9 cellular contexts compared by ENCODE assay signal in the genomic region with DNA sequence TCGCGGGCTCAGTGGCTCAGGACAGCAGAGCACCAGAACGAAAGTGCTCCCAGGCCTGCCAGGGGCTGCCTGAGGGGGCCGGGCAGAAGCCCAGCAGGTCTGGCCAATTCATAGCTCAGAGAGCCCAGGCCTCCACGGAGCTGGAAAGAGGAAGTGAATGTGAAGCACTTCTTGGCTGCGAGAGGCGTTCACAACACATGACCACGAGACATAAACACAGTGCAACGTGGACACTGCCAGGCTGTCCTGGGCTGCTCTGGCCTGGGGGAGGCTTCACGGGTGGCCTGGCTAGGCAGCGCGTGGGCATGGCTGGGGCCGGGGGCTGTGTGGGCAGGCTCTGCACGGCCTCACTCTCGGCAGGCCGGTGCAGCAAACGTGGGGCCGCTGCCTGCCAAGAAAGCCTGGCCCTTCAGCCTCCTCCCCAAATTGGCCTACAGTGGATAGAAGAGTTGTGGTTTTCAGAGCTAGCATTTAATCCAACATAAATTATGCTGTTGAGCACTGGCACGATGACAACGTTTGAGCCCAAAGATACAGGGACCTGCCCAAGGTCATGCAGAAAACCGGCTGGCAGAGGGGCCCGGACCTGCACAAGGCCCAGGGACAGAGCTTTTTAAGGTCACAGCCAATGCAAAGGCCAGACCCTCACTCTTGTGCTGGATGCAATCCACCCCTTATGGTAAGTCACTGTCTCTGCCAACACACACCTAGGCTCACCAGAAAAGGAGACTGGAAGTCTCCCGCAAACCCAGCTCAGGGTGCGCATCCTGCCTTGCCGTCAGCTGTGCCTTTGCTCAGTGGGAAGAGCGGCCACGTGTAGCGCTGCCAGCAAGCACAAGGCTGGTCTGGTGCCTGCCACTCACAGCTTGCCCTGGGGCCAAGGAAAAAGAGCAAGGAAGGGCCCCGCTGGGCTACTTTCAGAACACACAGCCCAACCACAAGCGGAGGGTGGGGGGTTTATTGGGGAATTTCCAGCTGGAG. TPM values are rescaled to one million over a fixed set of nuclear protein-coding genes. Genes with fewer than 3 reads are reported as not detected.
A peak's percentile ranks its signal among the peaks of the same experiment; 100 is the strongest.
DNase-seq lines count a peak whose midpoint lies in the region; ATAC-seq and TF ChIP-seq lines count a peak whose summit lies in the region.
"Had no signal": no experiment of that assay in that cellular context is flagged by ENCODE, and none has a peak within 500 bp of the region (broad histone marks: within the 10 kb centered on the region; RNA-seq: fewer than 3 reads in every experiment).

No MANE protein-coding gene starts in this region.

- 0 out of 2 replicates have a peak overlapping the region, but pooled peaks have one; percentile 16 for H3K4me3 ChIP-seq in ACC112 (ENCODE audit: low read depth, low read length)
- peak overlapping the region; percentile 5 to 23 for H3K4me3 ChIP-seq in ascending aorta
- H3K4me3 ChIP-seq in testis: no peak overlapping the region

- intact Hi-C loops in ascending aorta (cut with DNase I) (no loop called here), testis (cut with DNase I; ENCODE audit: low total_unique reads) (no loop called here)

- peak; percentile 73 for ATAC-seq in GM19324 (IDR thresholded peaks at IDR 0.05; ENCODE audit: low FRiP score, unreplicated experiment)
- peak; percentile 81 for ATAC-seq in HG03196 (IDR thresholded peaks at IDR 0.05; ENCODE audit: unreplicated experiment)

- H3K27me3 ChIP-seq in ACC112 (ENCODE audit: insufficient read depth, low read length) (no peaks in the 10 kb centered on the region), ascending aorta (no peaks in the 10 kb centered on the region), testis (no peaks in the 10 kb centered on the region)

- H3K27ac ChIP-seq in ACC112 (ENCODE audit: low read depth, low read length) (no peak overlapping the region), ascending aorta (peak overlapping the region; percentile 67 to 82), testis (peak overlapping the region; percentile 82 to 83)

- no peak overlapping the region for H2AFZ ChIP-seq in ACC112 (ENCODE audit: low read length, unreplicated experiment)

- WGBS in testis, 2 donors: 39 to 42% methylated on average over 16 to 30 of the region's 30 CpGs

- H3K4me1 ChIP-seq in ACC112 (ENCODE audit: control insufficient read depth, insufficient read depth, low read length, unreplicated experiment) (peaks cover 7% of the 10 kb centered on the region), ascending aorta (peaks cover 7 to 18% of the 10 kb centered on the region in 2 donors), testis (peaks cover 54% of the 10 kb centered on the region)

- H3K36me3 ChIP-seq in ACC112 (ENCODE audit: insufficient read depth, low read length) (no peaks in the 10 kb centered on the region), ascending aorta (peaks cover 0 to 4% of the 10 kb centered on the region in 2 donors), testis (ENCODE audit: low read depth, missing control alignments) (no peaks in the 10 kb centered on the region)

- H3K79me2 ChIP-seq in ACC112 (ENCODE audit: control insufficient read depth, insufficient read depth, low read length, unreplicated experiment): no peaks in the 10 kb centered on the region

- peak; percentile 74 to 85 for DNase-seq in ascending aorta (ENCODE audit: low spot score in 2 of 2)
- peak; percentile 30 for DNase-seq in kidney tubule cell (ENCODE audit: low spot score)
- peak; percentile 90 for DNase-seq in testis
- DNase-seq in activated CD4-positive, alpha-beta T cell treated with anti-CD3 and anti-CD28 coated beads, Interleukin-2, amount 50 U/mL, for 48 hours: no peak
- no peak for DNase-seq in stimulated activated CD4-positive, alpha-beta T cell treated with anti-CD3 and anti-CD28 coated beads, Interleukin-4, amount 100 ng/mL, for 24 hours
- DNase-seq: DND-41 had no signal

- H3K9me3 ChIP-seq in ascending aorta (no peaks in the 10 kb centered on the region), testis (no peaks in the 10 kb centered on the region)

- TF ChIP-seq CTCF in ascending aorta (IDR thresholded peaks at IDR 0.05) (no peak), testis (IDR thresholded peaks at IDR 0.05) (no peak)

- TF ChIP-seq POLR2A in testis (IDR thresholded peaks at IDR 0.05): no peak

RNA-seq across cellular contexts. Expression of a gene that starts 8.6 kb away (rescaled TPM):
- total RNA-seq in ascending aorta (193 TPM), testis (100 to 1,000 TPM; 185 to 322 TPM)
- polyA plus RNA-seq in testis (ENCODE audit: insufficient read depth, low read depth, low replicate concordance): 72.3 TPM

RNA-seq across cellular contexts. Expression of a gene that starts 25.5 kb away (rescaled TPM):
- total RNA-seq in ascending aorta (not detected), testis (under 1 TPM; 0.37 to 0.87 TPM)
- 0.78 TPM for polyA plus RNA-seq in testis (ENCODE audit: insufficient read depth, low read depth, low replicate concordance)

RNA-seq across cellular contexts. Expression of a gene that starts 58.7 kb away (rescaled TPM):
- total RNA-seq in ascending aorta (42.4 TPM), testis (10 to 100 TPM; 58.1 to 68.2 TPM)
- 74.2 TPM for polyA plus RNA-seq in testis (ENCODE audit: insufficient read depth, low read depth, low replicate concordance)

Comparison
In these comparisons a context has a peak if more than half of its experiments do, and no peak if none do; other contexts are left out.
1. H3K4me3 ChIP-seq: peak in ACC112 (single experiment) and ascending aorta (2 of 2); none in testis (0 of 2).
2. DNase-seq: peak in ascending aorta (2 of 2), kidney tubule cell (single experiment) and testis (single experiment); none in activated CD4-positive, alpha-beta T cell treated with anti-CD3 and anti-CD28 coated beads, Interleukin-2, amount 50 U/mL, for 48 hours (0 of 2) and stimulated activated CD4-positive, alpha-beta T cell treated with anti-CD3 and anti-CD28 coated beads, Interleukin-4, amount 100 ng/mL, for 24 hours (single experiment).